Comparison of ENCODE assay signal across 30 cellular contexts in the genomic region with DNA sequence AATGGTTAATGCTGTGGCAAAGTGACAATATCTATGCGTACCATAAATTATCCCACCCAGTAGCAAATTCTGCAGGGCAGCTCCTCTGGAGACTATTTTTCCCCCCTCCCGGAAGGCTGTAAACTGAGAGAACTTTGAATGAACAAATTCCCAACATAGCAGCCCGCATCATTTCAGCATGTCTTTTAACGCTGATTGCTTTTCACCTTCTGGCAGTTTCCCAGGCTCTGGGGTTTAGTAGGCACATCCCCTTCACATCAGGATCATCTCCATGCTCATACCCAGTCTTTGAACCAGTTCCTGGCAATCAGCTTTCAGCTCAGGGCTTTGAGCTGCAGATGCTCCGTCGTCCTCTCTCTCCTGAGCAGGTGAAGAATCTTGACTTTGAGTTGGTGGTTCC.
"Had no signal": no experiment of that assay in that cellular context is flagged by ENCODE, and none has a peak within 500 bp of the region (broad histone marks: within the 10 kb centered on the region; RNA-seq: fewer than 3 reads in every experiment).

No MANE protein-coding gene starts in this region.

- H3K36me3 ChIP-seq: adrenal gland, ascending aorta, brain microvascular endothelial cell, breast epithelium, cardiac muscle cell had no signal

- H3K4me3 ChIP-seq: adrenal gland, ascending aorta, body of pancreas, breast epithelium, cardiac muscle cell had no signal

- DNase-seq: activated effector memory CD4-positive, alpha-beta T cell treated with anti-CD3 and anti-CD28 coated beads, Interleukin-2, amount 50 U/mL, for 16 hours; activated effector memory CD4-positive, alpha-beta T cell treated with Interleukin-2 at 50 U/mL for 16 hours; activated gamma-delta T cell; activated gamma-delta T cell treated with Interleukin-2 at 50 U/mL for 16 hours; activated naive CD4-positive, alpha-beta T cell; activated naive CD4-positive, alpha-beta T cell treated with anti-CD3 and anti-CD28 coated beads for 36 hours; activated naive CD4-positive, alpha-beta T cell treated with anti-CD3 and anti-CD28 coated beads, Interleukin-2, amount 10 ng/mL, durations not matched to agents 7 days and 5 days; activated naive CD4-positive, alpha-beta T cell treated with anti-CD3 and anti-CD28 coated beads, Interleukin-2, amount 50 U/mL, for 16 hours; activated naive CD4-positive, alpha-beta T cell treated with Interleukin-2 at 50 U/mL for 16 hours; activated naive CD8-positive, alpha-beta T cell treated with anti-CD3 and anti-CD28 coated beads for 36 hours; activated naive CD8-positive, alpha-beta T cell treated with anti-CD3 and anti-CD28 coated beads, Interleukin-2, amount 10 ng/mL, durations not matched to agents 7 days and 5 days; activated naive CD8-positive, alpha-beta T cell treated with anti-CD3 and anti-CD28 coated beads, Interleukin-2, amount 50 U/mL, for 24 hours; activated T-cell treated with anti-CD3 and anti-CD28 coated beads, Interleukin-2, amount 50 U/mL, for 1 hour; activated T-cell treated with anti-CD3 and anti-CD28 coated beads, Interleukin-2, amount 50 U/mL, for 24 hours; activated T-cell treated with anti-CD3 and anti-CD28 coated beads, Interleukin-2, amount 50 U/mL, for 4 hours; activated T-cell treated with anti-CD3 and anti-CD28 coated beads, Interleukin-2, amount 50 U/mL, for 48 hours; activated T-cell treated with anti-CD3 and anti-CD28 coated beads, Interleukin-2, amount 50 U/mL, for 72 hours; adrenal gland; amniotic stem cell; amygdala; anterior cingulate cortex; aorta; body of pancreas; brain microvascular endothelial cell; caudate nucleus; central memory CD4-positive, alpha-beta T cell; cerebellar nuclear complex had no signal

- H3K27me3 ChIP-seq: adrenal gland, ascending aorta, body of pancreas, brain microvascular endothelial cell, breast epithelium, cardiac muscle cell had no signal

- H3K27ac ChIP-seq: adrenal gland, ascending aorta, body of pancreas, brain microvascular endothelial cell, breast epithelium, cardiac muscle cell had no signal

- H3K9me3 ChIP-seq: adrenal gland, ascending aorta, body of pancreas, breast epithelium had no signal

- H3K4me1 ChIP-seq: adrenal gland, ascending aorta, body of pancreas, breast epithelium had no signal
